Comparison of ENCODE assay signal across 1 cellular context in the genomic region with DNA sequence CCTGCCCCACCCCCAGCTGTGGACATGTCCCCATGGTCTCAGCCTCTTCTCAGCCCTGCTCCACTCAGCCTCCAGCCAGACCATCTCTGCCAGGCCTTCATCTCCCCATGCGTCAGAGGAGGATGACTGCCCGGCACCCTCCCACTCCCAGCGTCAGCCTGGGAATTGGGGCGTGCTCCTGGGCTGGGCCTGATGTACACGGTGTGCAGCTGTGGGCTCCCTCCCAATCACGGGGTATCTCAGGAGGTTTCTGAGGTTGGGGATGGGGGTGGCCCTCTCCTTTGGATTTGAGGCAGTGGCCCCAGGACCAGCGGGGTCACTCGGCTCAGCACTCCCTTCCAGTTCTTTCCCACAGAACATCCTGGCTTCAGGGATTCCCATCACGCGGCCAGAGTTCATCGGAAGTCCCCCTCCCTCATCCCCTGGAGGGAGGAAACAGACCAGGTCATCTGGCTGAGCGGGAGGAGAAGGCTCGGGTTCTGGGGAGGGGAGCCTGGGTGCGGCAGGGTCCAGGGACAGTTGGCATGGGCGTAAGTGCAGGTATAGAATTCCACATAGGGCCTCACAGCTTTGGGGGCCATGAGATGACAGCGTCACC.
TF ChIP-seq lines count a peak whose summit lies in the region.

No MANE protein-coding gene starts in this region.

TF ChIP-seq in WTC11, 78 proteins besides CTCF, POLR2A, EP300 and RAD21 (continued from another document):
- TF ChIP-seq, protein P1, sequence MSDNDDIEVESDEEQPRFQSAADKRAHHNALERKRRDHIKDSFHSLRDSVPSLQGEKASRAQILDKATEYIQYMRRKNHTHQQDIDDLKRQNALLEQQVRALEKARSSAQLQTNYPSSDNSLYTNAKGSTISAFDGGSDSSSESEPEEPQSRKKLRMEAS (CRISPR knock-in tag; IDR thresholded peaks at IDR 0.05): no peak
- TF ChIP-seq, protein P2, sequence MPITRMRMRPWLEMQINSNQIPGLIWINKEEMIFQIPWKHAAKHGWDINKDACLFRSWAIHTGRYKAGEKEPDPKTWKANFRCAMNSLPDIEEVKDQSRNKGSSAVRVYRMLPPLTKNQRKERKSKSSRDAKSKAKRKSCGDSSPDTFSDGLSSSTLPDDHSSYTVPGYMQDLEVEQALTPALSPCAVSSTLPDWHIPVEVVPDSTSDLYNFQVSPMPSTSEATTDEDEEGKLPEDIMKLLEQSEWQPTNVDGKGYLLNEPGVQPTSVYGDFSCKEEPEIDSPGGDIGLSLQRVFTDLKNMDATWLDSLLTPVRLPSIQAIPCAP (CRISPR knock-in tag; IDR thresholded peaks at IDR 0.05): no peak
- no peak for TF ChIP-seq ZNF671 (CRISPR knock-in tag; IDR thresholded peaks at IDR 0.05)
- TF ChIP-seq, protein P3, sequence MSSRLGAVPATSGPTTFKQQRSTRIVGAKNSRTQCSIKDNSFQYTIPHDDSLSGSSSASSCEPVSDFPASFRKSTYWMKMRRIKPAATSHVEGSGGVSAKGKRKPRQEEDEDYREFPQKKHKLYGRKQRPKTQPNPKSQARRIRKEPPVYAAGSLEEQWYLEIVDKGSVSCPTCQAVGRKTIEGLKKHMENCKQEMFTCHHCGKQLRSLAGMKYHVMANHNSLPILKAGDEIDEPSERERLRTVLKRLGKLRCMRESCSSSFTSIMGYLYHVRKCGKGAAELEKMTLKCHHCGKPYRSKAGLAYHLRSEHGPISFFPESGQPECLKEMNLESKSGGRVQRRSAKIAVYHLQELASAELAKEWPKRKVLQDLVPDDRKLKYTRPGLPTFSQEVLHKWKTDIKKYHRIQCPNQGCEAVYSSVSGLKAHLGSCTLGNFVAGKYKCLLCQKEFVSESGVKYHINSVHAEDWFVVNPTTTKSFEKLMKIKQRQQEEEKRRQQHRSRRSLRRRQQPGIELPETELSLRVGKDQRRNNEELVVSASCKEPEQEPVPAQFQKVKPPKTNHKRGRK (CRISPR knock-in tag; IDR thresholded peaks at IDR 0.05; ENCODE audit: borderline replicate concordance): no peak
- TF ChIP-seq GRHL2 (CRISPR knock-in tag; IDR thresholded peaks at IDR 0.05; ENCODE audit: insufficient replicate concordance, severe bottlenecking): no peak
- TF ChIP-seq, protein P4, sequence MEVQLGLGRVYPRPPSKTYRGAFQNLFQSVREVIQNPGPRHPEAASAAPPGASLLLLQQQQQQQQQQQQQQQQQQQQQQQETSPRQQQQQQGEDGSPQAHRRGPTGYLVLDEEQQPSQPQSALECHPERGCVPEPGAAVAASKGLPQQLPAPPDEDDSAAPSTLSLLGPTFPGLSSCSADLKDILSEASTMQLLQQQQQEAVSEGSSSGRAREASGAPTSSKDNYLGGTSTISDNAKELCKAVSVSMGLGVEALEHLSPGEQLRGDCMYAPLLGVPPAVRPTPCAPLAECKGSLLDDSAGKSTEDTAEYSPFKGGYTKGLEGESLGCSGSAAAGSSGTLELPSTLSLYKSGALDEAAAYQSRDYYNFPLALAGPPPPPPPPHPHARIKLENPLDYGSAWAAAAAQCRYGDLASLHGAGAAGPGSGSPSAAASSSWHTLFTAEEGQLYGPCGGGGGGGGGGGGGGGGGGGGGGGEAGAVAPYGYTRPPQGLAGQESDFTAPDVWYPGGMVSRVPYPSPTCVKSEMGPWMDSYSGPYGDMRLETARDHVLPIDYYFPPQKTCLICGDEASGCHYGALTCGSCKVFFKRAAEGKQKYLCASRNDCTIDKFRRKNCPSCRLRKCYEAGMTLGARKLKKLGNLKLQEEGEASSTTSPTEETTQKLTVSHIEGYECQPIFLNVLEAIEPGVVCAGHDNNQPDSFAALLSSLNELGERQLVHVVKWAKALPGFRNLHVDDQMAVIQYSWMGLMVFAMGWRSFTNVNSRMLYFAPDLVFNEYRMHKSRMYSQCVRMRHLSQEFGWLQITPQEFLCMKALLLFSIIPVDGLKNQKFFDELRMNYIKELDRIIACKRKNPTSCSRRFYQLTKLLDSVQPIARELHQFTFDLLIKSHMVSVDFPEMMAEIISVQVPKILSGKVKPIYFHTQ (CRISPR knock-in tag; IDR thresholded peaks at IDR 0.05): no peak
